ENCODE assay signal across 8 cellular contexts in genomic region chr3:43620953-43621405, GRCh38. TPM values are rescaled to one million over a fixed set of nuclear protein-coding genes. Genes with fewer than 3 reads are reported as not detected.
DNase-seq lines count a peak whose midpoint lies in the region; ATAC-seq and TF ChIP-seq lines count a peak whose summit lies in the region.

No MANE protein-coding gene starts in this region.

- no peaks in the 10 kb centered on the region for H3K36me3 ChIP-seq in HUES6 (ENCODE audit: control insufficient read depth, insufficient read depth, low read length)
- H3K36me3 ChIP-seq in lung (ENCODE audit: control insufficient read depth in 2 of 2, insufficient read depth in 2 of 2, low read length in 2 of 2) = no peaks in the 10 kb centered on the region
- H3K36me3 ChIP-seq in upper lobe of right lung = no peaks in the 10 kb centered on the region

- H3K9ac ChIP-seq in HUES6 (ENCODE audit: low read length) = peak overlapping the region; percentile 79

- ATAC-seq in lung (ENCODE audit: insufficient read depth, low FRiP score) (no peak), upper lobe of right lung (no peak), HG02885 (IDR thresholded peaks at IDR 0.05; ENCODE audit: poor library complexity, unreplicated experiment) (no peak)

- H3K4me3 ChIP-seq in HUES6 (ENCODE audit: low read depth, low read length) (peak overlapping the region; percentile 95), lung (peak overlapping the region; percentile 85), upper lobe of right lung (peak overlapping the region; percentile 88)

- H3K27ac ChIP-seq in HUES6 (ENCODE audit: low read depth, low read length) = no peak overlapping the region
- H3K27ac ChIP-seq in lung (ENCODE audit: low read depth in 1 of 2, low read length in 1 of 2) = peak overlapping the region; percentile 72 to 83
- peak overlapping the region; percentile 72 for H3K27ac ChIP-seq in upper lobe of right lung

- H3K9me3 ChIP-seq in HUES6 (ENCODE audit: control insufficient read depth, insufficient read depth, low read depth, low read length) (no peaks in the 10 kb centered on the region; the same call in 1 of the 2 replicates), lung (ENCODE audit: control insufficient read depth in 2 of 2, insufficient read depth in 1 of 2, low read length in 1 of 2) (no peaks in the 10 kb centered on the region), upper lobe of right lung (no peaks in the 10 kb centered on the region)

- H3K4me3 Mint-ChIP-seq in MCF 10A (ENCODE audit: unreplicated experiment) = peak overlapping the region; percentile 85

- H3K27me3 Mint-ChIP-seq in MCF 10A (ENCODE audit: insufficient read depth, unreplicated experiment) = no peaks in the 10 kb centered on the region

- H3K27me3 ChIP-seq in HUES6 (ENCODE audit: control insufficient read depth, insufficient read depth, low read length) (no peaks in the 10 kb centered on the region), lung (ENCODE audit: control insufficient read depth, insufficient read depth) (no peaks in the 10 kb centered on the region), upper lobe of right lung (no peaks in the 10 kb centered on the region)

- H3K4me1 ChIP-seq in HUES6 (ENCODE audit: control insufficient read depth, insufficient read depth, low read length) = peaks cover 4% of the 10 kb centered on the region; the same call in 1 of the 2 replicates
- H3K4me1 ChIP-seq in lung (ENCODE audit: control insufficient read depth in 2 of 2, insufficient read depth in 2 of 2, low read length in 2 of 2) = peaks cover 0 to 2% of the 10 kb centered on the region in 2 donors
- H3K4me1 ChIP-seq in upper lobe of right lung = peaks cover 14% of the 10 kb centered on the region

- H3K9me3 Mint-ChIP-seq in MCF 10A (ENCODE audit: unreplicated experiment) = no peaks in the 10 kb centered on the region

- intact Hi-C loops in MCF 10A (cut with micrococcal nuclease) (no loop called here), upper lobe of right lung (cut with DNase I) (no loop called here)

- peak overlapping the region; percentile 92 for H3K27ac Mint-ChIP-seq in MCF 10A (ENCODE audit: low read depth, unreplicated experiment)

- CTCF ChIA-PET in MCF 10A (lab: Yijun Ruan, JAX) = interaction anchor here (1.3 kb wide), 1 partner anchor 232 kb away, joined by 3 read pairs; no protein-coding TSS in a partner anchor

- BruUV-seq in MCF 10A (replicated peaks; lab: Mats Ljungman, UMichigan) = TSS peak; percentile 48

- 27 to 33% methylated on average over 9 of the region's 9 CpGs for WGBS in lung, 2 donors

- DNase-seq in ACHN = peak; percentile 1
- peak; percentile 24 for DNase-seq in MCF 10A (ENCODE audit: unreplicated experiment)
- DNase-seq in lung (ENCODE audit: low spot score) = no peak
- no peak for DNase-seq in upper lobe of right lung
- no peak for DNase-seq in GF-D8 (lab: John Stamatoyannopoulos, UW)
- DNase-seq in COLO829 (ENCODE audit: low spot score) = no peak

- POLR2A ChIA-PET in MCF 10A (lab: Yijun Ruan, JAX) = interaction anchor here (0.6 to 3.9 kb wide), 14 partner anchors 11 to 310 kb away, joined by 3 to 41 read pairs (median 6); partner anchors contain the start of gene ABHD5

- in situ Hi-C loops in ACHN (cut with HindIII; ENCODE audit: low pct_ligation_motif_present, low pct_unique_long_range_greater_than_20kb, low sequenced_read_pairs) = no loop called here

- no peak for TF ChIP-seq CTCF in MCF 10A (IDR thresholded peaks at IDR 0.05; ENCODE audit: unreplicated experiment)
- no peak for TF ChIP-seq CTCF in lung (IDR thresholded peaks at IDR 0.05; ENCODE audit: control extremely low read depth, extremely low read depth)
- no peak for TF ChIP-seq CTCF in upper lobe of right lung (IDR thresholded peaks at IDR 0.05)

- peaks cover 11% of the 10 kb centered on the region for H3K36me3 Mint-ChIP-seq in MCF 10A (ENCODE audit: insufficient read depth, unreplicated experiment)

- peaks cover 8% of the 10 kb centered on the region for H3K4me1 Mint-ChIP-seq in MCF 10A (ENCODE audit: insufficient read depth, unreplicated experiment)

RNA-seq across cellular contexts. Expression of gene ANO10, which starts 0.8 kb away (rescaled TPM):
- total RNA-seq in MCF 10A (2022) = 15.0 and 16.4 TPM in 2 replicates
- total RNA-seq in lung = 10 to 100 TPM; 30.4 to 33.2 TPM
- 10 to 100 TPM; 19.9 to 20.2 TPM for polyA plus RNA-seq in lung
- 30.6 TPM for total RNA-seq in upper lobe of right lung

Comparison
In these comparisons a context has a peak if more than half of its experiments do, and no peak if none do; other contexts are left out.
1. DNase-seq: peak in ACHN (single experiment) and MCF 10A (single experiment); none in lung (single experiment), upper lobe of right lung (single experiment), GF-D8 (single experiment) and COLO829 (single experiment).
2. Peak in every context shown above with its lines, with median percentiles within 50 percentile points of each other: H3K4me3 ChIP-seq.